ENCODE assay signal across 8 cellular contexts in genomic region chr20:61896058-61896961, GRCh38.
DNase-seq lines count a peak whose midpoint lies in the region; ATAC-seq, FAIRE-seq and TF ChIP-seq lines count a peak whose summit lies in the region.

No MANE protein-coding gene starts in this region.

- CTCF ChIA-PET in A549 (lab: Yijun Ruan, JAX): interaction anchor here (0.7 to 2.1 kb wide), 20 partner anchors 10 to 1839 kb away, joined by 3 to 23 read pairs (median 3); no protein-coding TSS in a partner anchor

- TF ChIP-seq CTCF in A549 (IDR thresholded peaks at IDR 0.05) (peak; percentile 71), GM12865 (IDR thresholded peaks at IDR 0.05; ENCODE audit: insufficient read depth, low read depth, low read length, missing control alignments) (peak; percentile 74), prostate gland (IDR thresholded peaks at IDR 0.05) (peak in 3 of 4 experiments; percentile 33 to 64 (median 50))

- ATAC-seq in A549: peak; percentile 80 to 94
- ATAC-seq in HG02610 (IDR thresholded peaks at IDR 0.05; ENCODE audit: unreplicated experiment): no peak

- no peaks in the 10 kb centered on the region for H3K4me1 ChIP-seq in A549
- no peaks in the 10 kb centered on the region for H3K4me1 ChIP-seq in prostate gland (replicated peaks)

- POLR2A ChIA-PET in A549 (lab: Yijun Ruan, JAX): no interaction called here

- H3K9me3 ChIP-seq in A549 (peaks cover 5% of the 10 kb centered on the region; the same call in 1 of the 3 replicates), prostate gland (no peaks in the 10 kb centered on the region)

- no peaks in the 10 kb centered on the region for H3K36me3 ChIP-seq in prostate gland

- no peak overlapping the region for H3K27ac ChIP-seq in A549
- H3K27ac ChIP-seq in prostate gland: no peak overlapping the region

- TF ChIP-seq POLR2A in A549 (IDR thresholded peaks at IDR 0.05; ENCODE audit: low read length): no peak
- TF ChIP-seq POLR2A in prostate gland (IDR thresholded peaks at IDR 0.05): no peak

- no peak for FAIRE-seq in A549 (lab: Jason Lieb, UNC)

- WGBS in A549 (ENCODE audit: missing lambda C conversion rate): 29% methylated on average over 21 of the region's 28 CpGs
- WGBS in prostate gland: 32% methylated on average over 28 of the region's 28 CpGs

- DNase-seq in A549 (ENCODE audit: low read depth in 1 of 2, low spot score in 1 of 2) (peak; percentile 32 to 79), GM12865 (ENCODE audit: low read depth) (peak; percentile 30), NCI-H146 treated with DMSO at 0.1 percent for 48 hours (lab: John Stamatoyannopoulos, UW; ENCODE audit: unreplicated experiment) (peak; percentile 84), germinal center (ENCODE audit: low spot score) (peak; percentile 56), prostate gland (ENCODE audit: low spot score) (no peak)
- peak; percentile 27 for DNase-seq in activated T-cell treated with anti-CD3 and anti-CD28 coated beads, Interleukin-2, amount 50 U/mL, for 1 hour
- DNase-seq in effector CD4-positive, alpha-beta T cell: no peak

- intact Hi-C loops in prostate gland (cut with DNase I): loop anchor here (5.0 kb wide), 2 partner anchors 1684 to 1839 kb away; no protein-coding TSS in a partner anchor

- H3K27me3 ChIP-seq in prostate gland (replicated peaks; ENCODE audit: insufficient read depth): peaks cover 6% of the 10 kb centered on the region

- TF ChIP-seq EP300 in A549 (IDR thresholded peaks at IDR 0.05): no peak

- no peak overlapping the region for H3K4me3 ChIP-seq in A549
- H3K4me3 ChIP-seq in GM12865 (ENCODE audit: low read depth, low read length): no peak overlapping the region
- no peak overlapping the region for H3K4me3 ChIP-seq in prostate gland

- peak; percentile 76 to 80 for TF ChIP-seq RAD21 in A549 (conservative IDR thresholded peaks at IDR 0.05 in 1 of 2, IDR thresholded peaks at IDR 0.05 in 1 of 2)

- no peak overlapping the region for H3K4me2 ChIP-seq in A549

TF ChIP-seq in A549, 52 proteins besides CTCF, POLR2A, EP300 and RAD21:
- TF ChIP-seq ELK1 (IDR thresholded peaks at IDR 0.05; ENCODE audit: low read depth, low read length) (no peak), FOSL2 (IDR thresholded peaks at IDR 0.05) (no peak), FOSL2 (CRISPR knock-in tag; IDR thresholded peaks at IDR 0.05) (no peak), MAZ (IDR thresholded peaks at IDR 0.05; ENCODE audit: borderline replicate concordance, low read depth, low read length) (no peak), CBX2 (IDR thresholded peaks at IDR 0.05; ENCODE audit: borderline replicate concordance, low read depth) (no peak), SMC3 (IDR thresholded peaks at IDR 0.05) (peak; percentile 60; the same call in 2 of the 3 replicates), HOXB13 (CRISPR knock-in tag; IDR thresholded peaks at IDR 0.05; ENCODE audit: low read depth) (no peak), NR3C1 (IDR thresholded peaks at IDR 0.05) (no peak)

Comparison
In these comparisons a context has a peak if more than half of its experiments do, and no peak if none do; other contexts are left out.
1. DNase-seq: peak in A549 (2 of 2), GM12865 (single experiment), NCI-H146 treated with DMSO at 0.1 percent for 48 hours (single experiment), activated T-cell treated with anti-CD3 and anti-CD28 coated beads, Interleukin-2, amount 50 U/mL, for 1 hour (single experiment) and germinal center (single experiment); none in prostate gland (single experiment) and effector CD4-positive, alpha-beta T cell (single experiment).
2. Peak in every context shown above with its lines, with median percentiles within 50 percentile points of each other: CTCF ChIP-seq.